Comparison of ENCODE assay signal across 8 cellular contexts in genomic region chr7:76317782-76318487, GRCh38. TPM values are rescaled to one million over a fixed set of nuclear protein-coding genes. Genes with fewer than 3 reads are reported as not detected.
DNase-seq lines count a peak whose midpoint lies in the region; ATAC-seq and TF ChIP-seq lines count a peak whose summit lies in the region.

No MANE protein-coding gene starts in this region.

- peak overlapping the region; percentile 71 for H3K9ac ChIP-seq in SK-N-SH

- H3K9me3 ChIP-seq in SK-N-SH = no peaks in the 10 kb centered on the region
- H3K9me3 ChIP-seq in ovary = no peaks in the 10 kb centered on the region
- no peaks in the 10 kb centered on the region for H3K9me3 ChIP-seq in thyroid gland

- peaks cover 2 to 16% of the 10 kb centered on the region in 2 experiments for H3K36me3 ChIP-seq in SK-N-SH (replicated peaks in 1 of 2; ENCODE audit: control insufficient read depth in 1 of 2, insufficient read depth in 2 of 2, low read length in 1 of 2)
- no peaks in the 10 kb centered on the region for H3K36me3 ChIP-seq in ovary
- H3K36me3 ChIP-seq in thyroid gland = peaks cover 0 to 3% of the 10 kb centered on the region in 2 donors

- DNase-seq in NCI-H1092 (lab: John Stamatoyannopoulos, UW) = peak; percentile 97
- peak; percentile 99 for DNase-seq in SK-N-SH
- DNase-seq in activated naive CD4-positive, alpha-beta T cell treated with anti-CD3 and anti-CD28 coated beads, Interleukin-2, amount 50 U/mL, for 72 hours (ENCODE audit: low spot score in 2 of 2) = peak; percentile 96 to 97
- DNase-seq in glutamatergic neuron = peak; percentile 96
- peak; percentile 95 to 97 (median 97) for DNase-seq in ovary
- peak; percentile 99 for DNase-seq in thyroid gland

- H2AFZ ChIP-seq in SK-N-SH (ENCODE audit: low read depth) = peak overlapping the region; percentile 90

- H3K4me3 ChIP-seq in GM08714 (ENCODE audit: low read length) (peak overlapping the region; percentile 81), SK-N-SH (ENCODE audit: low read depth in 2 of 2, low read length in 1 of 2) (peak overlapping the region; percentile 57 to 82), ovary (peak overlapping the region; percentile 60), thyroid gland (replicated peaks in 1 of 3) (peak overlapping the region; percentile 22 to 74 (median 69))

- H3K27me3 Mint-ChIP-seq in glutamatergic neuron (ENCODE audit: unreplicated experiment) = peaks cover 7% of the 10 kb centered on the region

- TF ChIP-seq EP300 in SK-N-SH (IDR thresholded peaks at IDR 0.05; ENCODE audit: borderline replicate concordance in 1 of 2, low read depth in 1 of 2, low read length in 1 of 2) = peak in 1 of 2 experiments; percentile 93; a peak in 2 of 4 replicates
- TF ChIP-seq EP300 in ovary (IDR thresholded peaks at IDR 0.05) = no peak

- H3K4me3 Mint-ChIP-seq in glutamatergic neuron (ENCODE audit: unreplicated experiment) = peak overlapping the region; percentile 93

- peaks cover 5% of the 10 kb centered on the region for H4K20me1 ChIP-seq in SK-N-SH (ENCODE audit: insufficient read depth)

- H3K9me3 Mint-ChIP-seq in activated naive CD4-positive, alpha-beta T cell treated with anti-CD3 and anti-CD28 coated beads, Interleukin-2, amount 50 U/mL, for 72 hours = no peaks in the 10 kb centered on the region
- H3K9me3 Mint-ChIP-seq in glutamatergic neuron (ENCODE audit: unreplicated experiment) = peaks cover 25% of the 10 kb centered on the region

- CTCF ChIA-PET in SK-N-SH (lab: Yijun Ruan, JAX) = interaction anchor here (0.8 to 21.0 kb wide), 13 partner anchors 16 to 270 kb away, joined by 3 to 774 read pairs (median 7); partner anchors contain the start of genes HSPB1, SRRM3, STYXL1 and YWHAG

- H3K36me3 Mint-ChIP-seq in activated naive CD4-positive, alpha-beta T cell treated with anti-CD3 and anti-CD28 coated beads, Interleukin-2, amount 50 U/mL, for 72 hours = no peaks in the 10 kb centered on the region
- H3K36me3 Mint-ChIP-seq in glutamatergic neuron (ENCODE audit: unreplicated experiment) = no peaks in the 10 kb centered on the region

- TF ChIP-seq POLR2A in ovary (IDR thresholded peaks at IDR 0.05) (peak; percentile 75), thyroid gland (IDR thresholded peaks at IDR 0.05) (peak; percentile 55 to 97)

- POLR2A ChIA-PET in SK-N-SH (lab: Yijun Ruan, JAX) = interaction anchor here (0.7 to 4.1 kb wide), 24 partner anchors 9 to 878 kb away, joined by 3 to 24 read pairs (median 4); partner anchors contain the start of genes CCDC146, HSPB1, MDH2 and STYXL1

- intact Hi-C loops in ovary (cut with DNase I) (loop anchor here in 3 of 4 donors (2.0 to 10.0 kb wide), 4 partner anchors 39 to 153 kb away; partner anchors contain the start of gene YWHAG (in 2 of the 3)), thyroid gland (cut with DNase I) (loop anchor here (5.0 kb wide), 1 partner anchor 39 kb away; the partner anchor contains the start of gene YWHAG)

- peaks cover 16% of the 10 kb centered on the region for H3K4me1 Mint-ChIP-seq in glutamatergic neuron (ENCODE audit: low read depth, unreplicated experiment)

- H3K27ac Mint-ChIP-seq in activated naive CD4-positive, alpha-beta T cell treated with anti-CD3 and anti-CD28 coated beads, Interleukin-2, amount 50 U/mL, for 72 hours = peak overlapping the region; percentile 95 to 99
- peak overlapping the region; percentile 99 for H3K27ac Mint-ChIP-seq in glutamatergic neuron (ENCODE audit: unreplicated experiment)

- 0 out of 2 replicates have a peak, but pooled peaks have one; percentile 14 for TF ChIP-seq RAD21 in SK-N-SH (IDR thresholded peaks at IDR 0.05; ENCODE audit: low read length)

- no peak for TF ChIP-seq CTCF in SK-N-SH (IDR thresholded peaks at IDR 0.05)
- no peak for TF ChIP-seq CTCF in glutamatergic neuron (IDR thresholded peaks at IDR 0.05; ENCODE audit: partially characterized antibody, unreplicated experiment)
- TF ChIP-seq CTCF in ovary (IDR thresholded peaks at IDR 0.05) = peak in 1 of 3 donors; percentile 23
- TF ChIP-seq CTCF in thyroid gland (IDR thresholded peaks at IDR 0.05) = no peak

- peak; percentile 90 for ATAC-seq in HG02588 (IDR thresholded peaks at IDR 0.05; ENCODE audit: unreplicated experiment)
- ATAC-seq in activated naive CD4-positive, alpha-beta T cell treated with anti-CD3 and anti-CD28 coated beads, Interleukin-2, amount 50 U/mL, for 72 hours = peak; percentile 91 to 93

- peaks cover 14% of the 10 kb centered on the region for H3K79me2 ChIP-seq in SK-N-SH (ENCODE audit: insufficient read depth)

- H3F3A ChIP-seq in SK-N-SH (replicated peaks; ENCODE audit: insufficient read depth) = peaks cover 35% of the 10 kb centered on the region

- H3K4me1 ChIP-seq in SK-N-SH (ENCODE audit: control insufficient read depth in 1 of 2, insufficient read depth in 2 of 2, low read depth in 1 of 2, low read length in 1 of 2) = peaks cover 0 to 16% of the 10 kb centered on the region in 2 experiments; a peak in 2 of 4 replicates
- H3K4me1 ChIP-seq in ovary (ENCODE audit: insufficient read depth) = peaks cover 2% of the 10 kb centered on the region
- peaks cover 14 to 28% of the 10 kb centered on the region in 2 donors for H3K4me1 ChIP-seq in thyroid gland

- peak overlapping the region; percentile 66 to 92 for H3K27ac ChIP-seq in SK-N-SH (ENCODE audit: low read depth in 2 of 2, low read length in 1 of 2)
- peak overlapping the region; percentile 92 to 97 for H3K27ac ChIP-seq in ovary
- H3K27ac ChIP-seq in thyroid gland = peak overlapping the region; percentile 95 to 100 (median 99)

- 4% methylated on average over 38 of the region's 50 CpGs for WGBS in SK-N-SH (ENCODE audit: low lambda C conversion rate)
- WGBS in ovary, 3 donors = 0 to 1% (median 0%) methylated on average over 31 to 50 of the region's 50 CpGs
- WGBS in thyroid gland, 2 donors = 0 to 1% methylated on average over 18 to 21 of the region's 50 CpGs

- peak overlapping the region; percentile 93 for H3K4me2 ChIP-seq in SK-N-SH

- H3K27me3 ChIP-seq in SK-N-SH (ENCODE audit: insufficient read depth) (no peaks in the 10 kb centered on the region), ovary (no peaks in the 10 kb centered on the region), thyroid gland (no peaks in the 10 kb centered on the region)

- H3K9me2 ChIP-seq in SK-N-SH = no peaks in the 10 kb centered on the region

TF ChIP-seq in SK-N-SH, 30 proteins besides CTCF, POLR2A, EP300 and RAD21 (continues in another document):
- TF ChIP-seq TCF12 (IDR thresholded peaks at IDR 0.05) (no peak), REST (IDR thresholded peaks at IDR 0.05; ENCODE audit: low read depth, low read length) (peak; percentile 18; the same call in 1 of the 2 replicates), IRF3 (IDR thresholded peaks at IDR 0.05; ENCODE audit: low read depth, low read length) (peak; percentile 63), RXRA (IDR thresholded peaks at IDR 0.05; ENCODE audit: borderline replicate concordance, low read depth) (no peak), RCOR1 (IDR thresholded peaks at IDR 0.05; ENCODE audit: low read length) (peak; percentile 37; the same call in 1 of the 2 replicates)

RNA-seq across cellular contexts. Expression of gene HSPB1, which starts 15.5 kb away (rescaled TPM):
- polyA plus RNA-seq in SK-N-SH (2012; rRNA removed) (439 and 824 TPM in 2 replicates), ovary (100 to 1,000 TPM in 1 of 2 donors, 1 to 10 TPM in 1; 5.7 to 326 TPM)
- polyA plus RNA-seq in SK-N-SH (2012; cell fraction: cytosol; rRNA removed) = 324 and 487 TPM in 2 replicates
- polyA plus RNA-seq in SK-N-SH (2012; cell fraction: nucleus; rRNA removed) = 369 and 776 TPM in 2 replicates
- total RNA-seq in activated naive CD4-positive, alpha-beta T cell treated with anti-CD3 and anti-CD28 coated beads, Interleukin-2, amount 50 U/mL, for 72 hours = 10 to 100 TPM; 42.5 to 78.1 TPM
- total RNA-seq in glutamatergic neuron (ENCODE audit: unreplicated experiment) (50.4 TPM), ovary (100 to 1,000 TPM; 138 to 913 (median 503) TPM), thyroid gland (100 to 1,000 TPM; 388 to 879 (median 551) TPM)

RNA-seq across cellular contexts. Expression of gene YWHAG, which starts 40.9 kb away (rescaled TPM):
- polyA plus RNA-seq in SK-N-SH (2012; rRNA removed) (60.4 and 78.0 TPM in 2 replicates), ovary (100 to 1,000 TPM in 1 of 2 donors, 10 to 100 TPM in 1; 40.2 to 121 TPM)
- 69.7 and 76.5 TPM in 2 replicates for polyA plus RNA-seq in SK-N-SH (2012; cell fraction: cytosol; rRNA removed)
- 49.2 and 56.0 TPM in 2 replicates for polyA plus RNA-seq in SK-N-SH (2012; cell fraction: nucleus; rRNA removed)
- total RNA-seq in activated naive CD4-positive, alpha-beta T cell treated with anti-CD3 and anti-CD28 coated beads, Interleukin-2, amount 50 U/mL, for 72 hours = 100 to 1,000 TPM; 103 to 143 TPM
- total RNA-seq in glutamatergic neuron (ENCODE audit: unreplicated experiment) (650 TPM), ovary (100 to 1,000 TPM in 3 of 7 donors, 10 to 100 TPM in 4; 32.0 to 107 (median 99.2) TPM), thyroid gland (10 to 100 TPM; 37.4 to 43.4 (median 41.4) TPM)

Comparison
In these comparisons a context has a peak if more than half of its experiments do, and no peak if none do; other contexts are left out.
1. Peak in every context shown above with its lines: DNase-seq, ATAC-seq, H3K4me3 ChIP-seq and H3K27ac ChIP-seq.